ENCODE assay signal across 1 cellular context in genomic region chr9:137087409-137087925, GRCh38.
TF ChIP-seq lines count a peak whose summit lies in the region.

No MANE protein-coding gene starts in this region.

TF ChIP-seq in liver, 16 proteins besides CTCF, POLR2A, EP300 and RAD21 (continued from another document):
- TF ChIP-seq ZBTB33 (IDR thresholded peaks at IDR 0.05): no peak
